Comparison of ENCODE assay signal across 26 cellular contexts in the genomic region with DNA sequence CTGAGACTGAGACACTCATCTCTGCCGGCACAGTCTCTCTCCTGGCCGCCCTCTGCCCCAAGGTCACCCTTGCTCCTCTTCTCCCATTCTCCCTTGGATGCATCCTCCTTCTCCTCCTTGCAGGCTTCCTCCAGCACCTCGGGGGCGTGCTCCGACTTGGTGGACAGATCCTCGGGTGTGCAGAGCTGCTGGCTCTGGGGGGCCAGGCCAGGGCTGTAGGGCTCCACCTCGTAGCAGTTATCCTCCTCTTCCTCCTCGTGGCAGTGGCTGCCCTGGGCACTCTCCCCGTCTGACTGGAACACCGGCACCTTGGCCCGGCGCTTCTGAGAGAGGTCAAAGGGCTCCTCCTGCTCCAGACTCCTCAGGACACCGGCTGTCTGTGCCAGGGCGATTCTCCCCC.
A peak's percentile ranks its signal among the peaks of the same experiment; 100 is the strongest.
DNase-seq lines count a peak whose midpoint lies in the region; ATAC-seq, FAIRE-seq and TF ChIP-seq lines count a peak whose summit lies in the region.
"Had no signal": no experiment of that assay in that cellular context is flagged by ENCODE, and none has a peak within 500 bp of the region (broad histone marks: within the 10 kb centered on the region; RNA-seq: fewer than 3 reads in every experiment).

No MANE protein-coding gene starts in this region.

- POLR2A ChIA-PET in K562 (lab: Yijun Ruan, JAX) = interaction anchor here (1.0 kb wide), 1 partner anchor 19 kb away, joined by 6 read pairs; no protein-coding TSS in a partner anchor

- intact Hi-C loops in K562 (cut with micrococcal nuclease) (no loop called here), kidney (cut with DNase I) (no loop called here)

- H2AFZ ChIP-seq in K562 (ENCODE audit: low read depth, low read length) (0 out of 2 replicates have a peak overlapping the region, but pooled peaks have one; percentile 8), parathyroid adenoma (peak overlapping the region; percentile 9)
- H2AFZ ChIP-seq: PC-9 had no signal

- no peaks in the 10 kb centered on the region for H3K9me1 ChIP-seq in K562 (ENCODE audit: control insufficient read depth, insufficient read depth, low read length)

- no peak overlapping the region for H3K4me3 ChIP-seq in K562
- no peak overlapping the region for H3K4me3 ChIP-seq in kidney (ENCODE audit: low read length in 2 of 2)
- no peak overlapping the region for H3K4me3 ChIP-seq in parathyroid adenoma (ENCODE audit: low read depth, low read length)
- H3K4me3 ChIP-seq: GM12878, MG63, PC-9, SJCRH30 had no signal

- no peak for TF ChIP-seq EP300 in K562 (IDR thresholded peaks at IDR 0.05; ENCODE audit: low read length)

- BruUV-seq in K562 (replicated peaks; lab: Mats Ljungman, UMichigan) = no TSS peak

- CTCF ChIA-PET in K562 (lab: Yijun Ruan, JAX; ENCODE audit: low intra/inter-chr PET ratio) = no interaction called here

- H3K4me2 ChIP-seq in K562 (ENCODE audit: insufficient read depth, low read length) (no peak overlapping the region), parathyroid adenoma (ENCODE audit: low read length) (no peak overlapping the region)
- H3K4me2 ChIP-seq: PC-9 had no signal

- H3K79me2 ChIP-seq in K562 (ENCODE audit: control insufficient read depth, insufficient read depth, low read length) (no peaks in the 10 kb centered on the region), parathyroid adenoma (no peaks in the 10 kb centered on the region)

- FAIRE-seq in K562 (lab: Jason Lieb, UNC) (no peak), kidney (lab: Jason Lieb, UNC) (no peak)
- FAIRE-seq: GM12878, HepG2 had no signal

- H3K9ac ChIP-seq in K562 (ENCODE audit: insufficient read depth in 1 of 2, low read depth in 2 of 2, low read length in 2 of 2) (0 out of 4 replicates have a peak overlapping the region, but pooled peaks of 1 of the 2 experiments have one; percentile 33), kidney (ENCODE audit: low read length in 2 of 2) (no peak overlapping the region), parathyroid adenoma (no peak overlapping the region)

- no peak for DNase-seq in K562 (ENCODE audit: extremely low read depth in 1 of 4, low spot score in 3 of 4)
- DNase-seq in kidney = peak; percentile 63
- DNase-seq in superior temporal gyrus (ENCODE audit: extremely low spot score) = no peak
- DNase-seq in Ammon's horn (ENCODE audit: low spot score) = no peak
- DNase-seq: CD8-positive, alpha-beta memory T cell; DMS 273 treated with DMSO at 0.1 percent for 48 hours; DMS79; EL; GDM1; KBM-7; MG63; NCI-H1105 treated with DMSO at 0.1 percent for 48 hours; NCI-H146; NCI-H1930; NCI-H446; NCI-H526 treated with DMSO at 0.1 percent for 48 hours; PC-9; SJCRH30 had no signal

- ATAC-seq in K562 (no peak), HG03565 (IDR thresholded peaks at IDR 0.05; ENCODE audit: unreplicated experiment) (no peak), GM18517 (IDR thresholded peaks at IDR 0.05; ENCODE audit: unreplicated experiment) (no peak)
- ATAC-seq: GM12878, HepG2, Right ventricle myocardium inferior, SK-N-SH treated with all-trans-retinoic acid at 6 μM for 48 hours had no signal

- H3K9me3 ChIP-seq in K562 (replicated peaks; ENCODE audit: control insufficient read depth, insufficient read depth, low read depth, low read length) (no peaks in the 10 kb centered on the region), kidney (ENCODE audit: control insufficient read depth in 1 of 2, low read length in 2 of 2) (no peaks in the 10 kb centered on the region), parathyroid adenoma (ENCODE audit: control insufficient read depth, low read length) (no peaks in the 10 kb centered on the region)
- H3K9me3 ChIP-seq: MG63, SJCRH30 had no signal

- H3K4me1 ChIP-seq in K562 (replicated peaks in 1 of 2; ENCODE audit: control insufficient read depth in 2 of 2, insufficient read depth in 2 of 2, low read length in 2 of 2) (peaks cover 0 to 3% of the 10 kb centered on the region in 2 experiments; a peak in 3 of 5 replicates), kidney (ENCODE audit: control insufficient read depth in 1 of 2, insufficient read depth in 1 of 2, low read depth in 1 of 2, low read length in 2 of 2) (peaks cover 2 to 21% of the 10 kb centered on the region in 2 donors), parathyroid adenoma (no peaks in the 10 kb centered on the region)

- in situ Hi-C loops in K562 (cut with MboI) = no loop called here

- no peaks in the 10 kb centered on the region for H3K27me3 ChIP-seq in K562 (ENCODE audit: control insufficient read depth in 2 of 2, insufficient read depth in 2 of 2, low read length in 2 of 2)
- H3K27me3 ChIP-seq in parathyroid adenoma (ENCODE audit: control insufficient read depth, insufficient read depth, low read length) = no peaks in the 10 kb centered on the region
- H3K27me3 ChIP-seq: MG63, SJCRH30 had no signal

- H4K20me1 ChIP-seq in K562 (replicated peaks; ENCODE audit: control insufficient read depth, insufficient read depth, low read length) = no peaks in the 10 kb centered on the region

- TF ChIP-seq RAD21 in K562 (CRISPR knock-in tag; conservative IDR thresholded peaks at IDR 0.05 in 1 of 2, IDR thresholded peaks at IDR 0.05 in 1 of 2) = no peak

- H3K36me3 ChIP-seq in K562 (ENCODE audit: control insufficient read depth, insufficient read depth, low read length) (no peaks in the 10 kb centered on the region), kidney (ENCODE audit: control insufficient read depth in 1 of 2, insufficient read depth in 2 of 2, low read length in 2 of 2) (no peaks in the 10 kb centered on the region), parathyroid adenoma (ENCODE audit: control insufficient read depth, insufficient read depth, low read length) (no peaks in the 10 kb centered on the region)
- H3K36me3 ChIP-seq: MG63, SJCRH30 had no signal

- H3K27ac ChIP-seq in K562 (ENCODE audit: extremely low read depth, low read depth, low read length) (no peak overlapping the region), kidney (ENCODE audit: low read depth in 2 of 2, low read length in 2 of 2) (no peak overlapping the region), parathyroid adenoma (no peak overlapping the region)
- H3K27ac ChIP-seq: C4-2B, PC-9, SJCRH30 had no signal

- no peak for TF ChIP-seq CTCF in K562 (IDR thresholded peaks at IDR 0.05 in 2 of 3, conservative IDR thresholded peaks at IDR 0.05 in 1 of 3; ENCODE audit: insufficient read depth in 2 of 3, low read depth in 1 of 3, low read length in 3 of 3)
- TF ChIP-seq CTCF in kidney (IDR thresholded peaks at IDR 0.05; ENCODE audit: borderline replicate concordance, extremely low read depth, insufficient read depth) = no peak
- TF ChIP-seq CTCF in parathyroid adenoma (IDR thresholded peaks at IDR 0.05) = no peak

- no peak for TF ChIP-seq POLR2A in K562 (conservative IDR thresholded peaks at IDR 0.05)

- WGBS in K562 (ENCODE audit: insufficient coverage, low coverage, missing lambda C conversion rate) = 28% methylated on average over 11 of the region's 14 CpGs

TF ChIP-seq in K562, 482 proteins besides CTCF, POLR2A, EP300 and RAD21 (continues in another document):
- TF ChIP-seq ZBED1 (IDR thresholded peaks at IDR 0.05) (no peak), RBM39 (optimal IDR thresholded peaks at IDR 0.05; ENCODE audit: low read depth, low read length) (no peak), TCF7L2 (IDR thresholded peaks at IDR 0.05; ENCODE audit: low read depth, low read length) (no peak), BCL6 (CRISPR knock-in tag; IDR thresholded peaks at IDR 0.05) (no peak), TCFL5 (CRISPR knock-in tag; conservative IDR thresholded peaks at IDR 0.05) (no peak), ZNF184 (CRISPR knock-in tag; IDR thresholded peaks at IDR 0.05) (no peak)
- TF ChIP-seq, protein P1, sequence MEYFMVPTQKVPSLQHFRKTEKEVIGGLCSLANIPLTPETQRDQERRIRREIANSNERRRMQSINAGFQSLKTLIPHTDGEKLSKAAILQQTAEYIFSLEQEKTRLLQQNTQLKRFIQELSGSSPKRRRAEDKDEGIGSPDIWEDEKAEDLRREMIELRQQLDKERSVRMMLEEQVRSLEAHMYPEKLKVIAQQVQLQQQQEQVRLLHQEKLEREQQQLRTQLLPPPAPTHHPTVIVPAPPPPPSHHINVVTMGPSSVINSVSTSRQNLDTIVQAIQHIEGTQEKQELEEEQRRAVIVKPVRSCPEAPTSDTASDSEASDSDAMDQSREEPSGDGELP (CRISPR knock-in tag; IDR thresholded peaks at IDR 0.05; ENCODE audit: borderline replicate concordance) = no peak
- TF ChIP-seq, protein P2, sequence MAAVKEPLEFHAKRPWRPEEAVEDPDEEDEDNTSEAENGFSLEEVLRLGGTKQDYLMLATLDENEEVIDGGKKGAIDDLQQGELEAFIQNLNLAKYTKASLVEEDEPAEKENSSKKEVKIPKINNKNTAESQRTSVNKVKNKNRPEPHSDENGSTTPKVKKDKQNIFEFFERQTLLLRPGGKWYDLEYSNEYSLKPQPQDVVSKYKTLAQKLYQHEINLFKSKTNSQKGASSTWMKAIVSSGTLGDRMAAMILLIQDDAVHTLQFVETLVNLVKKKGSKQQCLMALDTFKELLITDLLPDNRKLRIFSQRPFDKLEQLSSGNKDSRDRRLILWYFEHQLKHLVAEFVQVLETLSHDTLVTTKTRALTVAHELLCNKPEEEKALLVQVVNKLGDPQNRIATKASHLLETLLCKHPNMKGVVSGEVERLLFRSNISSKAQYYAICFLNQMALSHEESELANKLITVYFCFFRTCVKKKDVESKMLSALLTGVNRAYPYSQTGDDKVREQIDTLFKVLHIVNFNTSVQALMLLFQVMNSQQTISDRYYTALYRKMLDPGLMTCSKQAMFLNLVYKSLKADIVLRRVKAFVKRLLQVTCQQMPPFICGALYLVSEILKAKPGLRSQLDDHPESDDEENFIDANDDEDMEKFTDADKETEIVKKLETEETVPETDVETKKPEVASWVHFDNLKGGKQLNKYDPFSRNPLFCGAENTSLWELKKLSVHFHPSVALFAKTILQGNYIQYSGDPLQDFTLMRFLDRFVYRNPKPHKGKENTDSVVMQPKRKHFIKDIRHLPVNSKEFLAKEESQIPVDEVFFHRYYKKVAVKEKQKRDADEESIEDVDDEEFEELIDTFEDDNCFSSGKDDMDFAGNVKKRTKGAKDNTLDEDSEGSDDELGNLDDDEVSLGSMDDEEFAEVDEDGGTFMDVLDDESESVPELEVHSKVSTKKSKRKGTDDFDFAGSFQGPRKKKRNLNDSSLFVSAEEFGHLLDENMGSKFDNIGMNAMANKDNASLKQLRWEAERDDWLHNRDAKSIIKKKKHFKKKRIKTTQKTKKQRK (IDR thresholded peaks at IDR 0.05; ENCODE audit: borderline replicate concordance, low read depth, low read length) = no peak
- TF ChIP-seq, protein P3, sequence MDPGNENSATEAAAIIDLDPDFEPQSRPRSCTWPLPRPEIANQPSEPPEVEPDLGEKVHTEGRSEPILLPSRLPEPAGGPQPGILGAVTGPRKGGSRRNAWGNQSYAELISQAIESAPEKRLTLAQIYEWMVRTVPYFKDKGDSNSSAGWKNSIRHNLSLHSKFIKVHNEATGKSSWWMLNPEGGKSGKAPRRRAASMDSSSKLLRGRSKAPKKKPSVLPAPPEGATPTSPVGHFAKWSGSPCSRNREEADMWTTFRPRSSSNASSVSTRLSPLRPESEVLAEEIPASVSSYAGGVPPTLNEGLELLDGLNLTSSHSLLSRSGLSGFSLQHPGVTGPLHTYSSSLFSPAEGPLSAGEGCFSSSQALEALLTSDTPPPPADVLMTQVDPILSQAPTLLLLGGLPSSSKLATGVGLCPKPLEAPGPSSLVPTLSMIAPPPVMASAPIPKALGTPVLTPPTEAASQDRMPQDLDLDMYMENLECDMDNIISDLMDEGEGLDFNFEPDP (CRISPR knock-in tag; IDR thresholded peaks at IDR 0.05) = no peak
